Comparison of ENCODE assay signal across 21 cellular contexts in genomic region chr4:123162859-123163258, GRCh38.
"Had no signal": no experiment of that assay in that cellular context is flagged by ENCODE, and none has a peak within 500 bp of the region (broad histone marks: within the 10 kb centered on the region; RNA-seq: fewer than 3 reads in every experiment).

No MANE protein-coding gene starts in this region.

- DNase-seq: colonic mucosa; cortex of kidney; effector CD8-positive, alpha-beta T cell; effector memory CD8-positive, alpha-beta T cell; endodermal cell; erythroblast; esophagus squamous epithelium; foreskin fibroblast; foreskin melanocyte; glutamatergic neuron; head of caudate nucleus; heart right ventricle; hippocampal formation; left cardiac atrium; left lung; left ventricle myocardium superior; lower lobe of right lung; mesenchymal stem cell; mucosa of descending colon; naive B cell had no signal

- ATAC-seq: effector memory CD8-positive, alpha-beta T cell; esophagus mucosa; heart right ventricle; left cardiac atrium; left ventricle myocardium superior; lower lobe of right lung; mucosa of descending colon had no signal
